Comparison of ENCODE assay signal across 12 cellular contexts in the genomic region with DNA sequence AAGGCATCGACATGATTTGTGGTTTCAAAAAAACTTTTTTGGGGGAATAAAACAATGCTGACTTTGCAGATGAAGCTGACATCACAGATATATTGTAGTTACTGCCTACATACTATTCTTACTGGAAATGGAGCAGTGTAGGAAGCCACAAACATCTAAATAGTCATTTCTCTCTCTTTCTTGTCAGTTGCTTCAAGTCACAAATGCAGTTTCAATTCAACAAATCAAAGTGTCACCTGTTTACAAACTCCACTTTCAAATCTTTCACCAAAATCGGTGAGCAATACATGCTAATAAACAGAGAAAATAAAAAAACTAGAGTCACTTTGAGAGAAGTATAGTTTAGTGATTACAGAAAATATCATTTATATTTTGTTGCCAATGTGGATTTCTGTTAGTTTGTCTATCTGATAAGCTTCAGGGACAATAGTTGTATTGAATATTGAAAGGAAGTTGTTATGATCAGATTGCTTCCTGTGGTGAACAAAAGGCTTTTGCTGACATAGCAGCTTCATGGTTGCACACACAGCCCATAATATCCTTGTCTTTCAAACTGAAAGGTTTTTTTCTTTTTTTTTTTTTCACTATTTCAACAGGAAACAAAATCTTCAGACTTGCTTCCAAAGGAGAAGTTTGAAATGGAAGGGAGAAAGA. TPM values are rescaled to one million over a fixed set of nuclear protein-coding genes. Genes with fewer than 3 reads are reported as not detected.
DNase-seq lines count a peak whose midpoint lies in the region; ATAC-seq and TF ChIP-seq lines count a peak whose summit lies in the region.
"Had no signal": no experiment of that assay in that cellular context is flagged by ENCODE, and none has a peak within 500 bp of the region (broad histone marks: within the 10 kb centered on the region; RNA-seq: fewer than 3 reads in every experiment).

No MANE protein-coding gene starts in this region.

- H3K4me1 ChIP-seq in adrenal gland (replicated peaks in 1 of 2) = no peaks in the 10 kb centered on the region
- H3K4me1 ChIP-seq: body of pancreas had no signal

- 30 to 62% (median 45%) methylated on average over 2 of the region's 2 CpGs for WGBS in adrenal gland, 4 donors

- no peaks in the 10 kb centered on the region for H3K27me3 ChIP-seq in adrenal gland
- H3K27me3 ChIP-seq: body of pancreas, hepatocyte had no signal

- no peak overlapping the region for H3K4me3 ChIP-seq in adrenal gland
- H3K4me3 ChIP-seq: body of pancreas, hepatocyte had no signal

- peak; percentile 68 for DNase-seq in central memory CD4-positive, alpha-beta T cell
- DNase-seq in DMS 273 (lab: John Stamatoyannopoulos, UW; ENCODE audit: unreplicated experiment) (no peak), C1 segment of cervical spinal cord (lab: John Stamatoyannopoulos, UW) (no peak), HT-29 (ENCODE audit: low spot score) (no peak), adrenal gland (no peak)
- DNase-seq: body of pancreas; NCI-H1048; stimulated activated naive CD4-positive, alpha-beta T cell treated with Interleukin-2 at 50 U/mL for 16 hours had no signal

- no peaks in the 10 kb centered on the region for H3K36me3 ChIP-seq in adrenal gland (replicated peaks in 1 of 2)

- ATAC-seq in GM18511 (IDR thresholded peaks at IDR 0.05; ENCODE audit: unreplicated experiment) = peak; percentile 88
- ATAC-seq in GM21360 (IDR thresholded peaks at IDR 0.05; ENCODE audit: unreplicated experiment) = peak; percentile 87
- peak; percentile 84 for ATAC-seq in HG03135 (IDR thresholded peaks at IDR 0.05; ENCODE audit: unreplicated experiment)
- ATAC-seq: body of pancreas had no signal

- intact Hi-C loops in adrenal gland (cut with DNase I) = no loop called here

- no peak for TF ChIP-seq POLR2A in adrenal gland (IDR thresholded peaks at IDR 0.05)

- H3K9me3 ChIP-seq in adrenal gland (replicated peaks in 1 of 3) = no peaks in the 10 kb centered on the region
- H3K9me3 ChIP-seq: body of pancreas had no signal

- no peak overlapping the region for H3K27ac ChIP-seq in adrenal gland
- H3K27ac ChIP-seq: body of pancreas, hepatocyte had no signal

- TF ChIP-seq CTCF in adrenal gland (IDR thresholded peaks at IDR 0.05) = no peak

RNA-seq across cellular contexts. Expression of a gene that starts 49.7 kb away (rescaled TPM):
- total RNA-seq in HT-29 (2014; rRNA removed; shearing (Covaris generic)) = 6.1 and 8.9 TPM in 2 replicates
- 10 to 100 TPM; 13.6 to 22.3 (median 18.3) TPM for total RNA-seq in adrenal gland
- 10 to 100 TPM in 1 of 3 donors, 1 to 10 TPM in 2; 3.9 to 11.8 (median 5.1) TPM for polyA plus RNA-seq in adrenal gland
